9 cellular contexts compared by ENCODE assay signal in genomic region chr21:35932232-35932911, GRCh38.
DNase-seq lines count a peak whose midpoint lies in the region; ATAC-seq, FAIRE-seq and TF ChIP-seq lines count a peak whose summit lies in the region.
"Had no signal": no experiment of that assay in that cellular context is flagged by ENCODE, and none has a peak within 500 bp of the region (broad histone marks: within the 10 kb centered on the region; RNA-seq: fewer than 3 reads in every experiment).

No MANE protein-coding gene starts in this region.

- H3K4me3 Mint-ChIP-seq in CD8-positive, alpha-beta T cell: no peak overlapping the region
- H3K4me3 Mint-ChIP-seq in naive thymus-derived CD8-positive, alpha-beta T cell: no peak overlapping the region
- no peak overlapping the region for H3K4me3 Mint-ChIP-seq in chondrocyte (ENCODE audit: unreplicated experiment)

- peak; percentile 97 for FAIRE-seq in endometrium (lab: Jason Lieb, UNC)

- H3K27me3 Mint-ChIP-seq in CD8-positive, alpha-beta T cell (ENCODE audit: low read depth): peaks cover 4% of the 10 kb centered on the region
- no peaks in the 10 kb centered on the region for H3K27me3 Mint-ChIP-seq in naive thymus-derived CD8-positive, alpha-beta T cell
- H3K27me3 Mint-ChIP-seq in chondrocyte (ENCODE audit: low read depth): no peaks in the 10 kb centered on the region

- CTCF ChIA-PET in CD8-positive, alpha-beta T cell (lab: Charles Lee): interaction anchor here (1.1 to 1.4 kb wide), 2 partner anchors 92 to 96 kb away, joined by 3 to 5 read pairs; no protein-coding TSS in a partner anchor

- no peak overlapping the region for H3K27ac Mint-ChIP-seq in CD8-positive, alpha-beta T cell
- no peak overlapping the region for H3K27ac Mint-ChIP-seq in naive thymus-derived CD8-positive, alpha-beta T cell
- H3K27ac Mint-ChIP-seq in chondrocyte (ENCODE audit: unreplicated experiment): no peak overlapping the region

- no peak overlapping the region for H3K4me3 ChIP-seq in CD8-positive, alpha-beta T cell (ENCODE audit: low read depth, low read length)

- peaks cover 9% of the 10 kb centered on the region for H3K4me1 ChIP-seq in CD8-positive, alpha-beta T cell (ENCODE audit: insufficient read depth, low read length)

- ATAC-seq in CD8-positive, alpha-beta T cell: peak; percentile 59
- ATAC-seq in GM19035 (IDR thresholded peaks at IDR 0.05; ENCODE audit: unreplicated experiment) (peak; percentile 65), HG03439 (IDR thresholded peaks at IDR 0.05; ENCODE audit: unreplicated experiment) (peak; percentile 66)
- ATAC-seq in naive thymus-derived CD8-positive, alpha-beta T cell: peak; percentile 77 to 87
- ATAC-seq: Panc1 had no signal

- intact Hi-C loops in CD8-positive, alpha-beta T cell (cut with DNase I, micrococcal nuclease): no loop called here

- H3K36me3 ChIP-seq in CD8-positive, alpha-beta T cell (ENCODE audit: insufficient read depth, low read length): no peaks in the 10 kb centered on the region

- H3K9me3 Mint-ChIP-seq in CD8-positive, alpha-beta T cell: no peaks in the 10 kb centered on the region
- no peaks in the 10 kb centered on the region for H3K9me3 Mint-ChIP-seq in naive thymus-derived CD8-positive, alpha-beta T cell
- H3K9me3 Mint-ChIP-seq in chondrocyte (ENCODE audit: low read depth): no peaks in the 10 kb centered on the region

- H3K4me1 Mint-ChIP-seq in CD8-positive, alpha-beta T cell (ENCODE audit: low read depth): no peaks in the 10 kb centered on the region
- no peaks in the 10 kb centered on the region for H3K4me1 Mint-ChIP-seq in naive thymus-derived CD8-positive, alpha-beta T cell
- no peaks in the 10 kb centered on the region for H3K4me1 Mint-ChIP-seq in chondrocyte (ENCODE audit: low read depth)

- H3K36me3 Mint-ChIP-seq in CD8-positive, alpha-beta T cell: no peaks in the 10 kb centered on the region
- no peaks in the 10 kb centered on the region for H3K36me3 Mint-ChIP-seq in naive thymus-derived CD8-positive, alpha-beta T cell
- H3K36me3 Mint-ChIP-seq in chondrocyte (ENCODE audit: low read depth): no peaks in the 10 kb centered on the region

- no peaks in the 10 kb centered on the region for H3K27me3 ChIP-seq in CD8-positive, alpha-beta T cell (ENCODE audit: insufficient read depth, low read length)

- H3K9me3 ChIP-seq in CD8-positive, alpha-beta T cell (ENCODE audit: low read length): no peaks in the 10 kb centered on the region

- POLR2A ChIA-PET in CD8-positive, alpha-beta T cell (lab: Charles Lee): no interaction called here
- POLR2A ChIA-PET in naive thymus-derived CD8-positive, alpha-beta T cell (lab: Charles Lee): no interaction called here

- no peak for TF ChIP-seq CTCF in CD8-positive, alpha-beta T cell (IDR thresholded peaks at IDR 0.05)
- no peak for TF ChIP-seq CTCF in chondrocyte (IDR thresholded peaks at IDR 0.05)

- H3K27ac ChIP-seq in CD8-positive, alpha-beta T cell (ENCODE audit: low read depth, low read length): no peak overlapping the region

- no peak for DNase-seq in CD8-positive, alpha-beta T cell
- DNase-seq in SHP77 treated with DMSO at 0.1 percent for 48 hours (lab: John Stamatoyannopoulos, UW) (peak; percentile 42), chondrocyte (ENCODE audit: low spot score) (no peak), HuH-7 (ENCODE audit: low spot score) (no peak)
- peak in 5 of 10 donors; percentile 4 to 36 (median 17) for DNase-seq in naive thymus-derived CD8-positive, alpha-beta T cell
